ENCODE assay signal across 14 cellular contexts in the genomic region with DNA sequence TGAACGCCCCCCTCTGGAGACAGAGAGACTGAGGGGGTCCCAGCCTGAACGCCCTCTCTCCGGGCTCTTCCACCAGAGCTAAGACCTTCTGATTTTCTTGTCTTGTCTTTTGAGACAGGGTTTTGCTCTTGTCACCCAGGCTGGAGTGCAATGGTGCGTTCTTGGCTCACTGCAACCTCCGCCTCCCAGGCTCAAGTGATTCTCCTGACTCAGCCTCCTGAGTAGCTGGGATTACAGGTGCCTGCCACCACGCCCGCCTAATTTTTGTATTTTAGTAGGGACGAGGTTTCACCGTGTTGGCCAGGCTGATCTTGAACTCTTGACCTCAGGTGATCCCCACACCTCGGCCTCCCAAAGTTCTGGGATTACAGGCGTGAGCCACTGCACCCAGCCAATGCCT. TPM values are rescaled to one million over a fixed set of nuclear protein-coding genes. Genes with fewer than 3 reads are reported as not detected.
"Had no signal": no experiment of that assay in that cellular context is flagged by ENCODE, and none has a peak within 500 bp of the region (broad histone marks: within the 10 kb centered on the region; RNA-seq: fewer than 3 reads in every experiment).

No MANE protein-coding gene starts in this region.

RNA-seq across cellular contexts. Expression of gene TEX19, which starts 11.1 kb away (rescaled TPM):
- total RNA-seq: activated B cell treated with CpG ODN at 0.5 μM for 24 hours; activated CD4-positive, alpha-beta memory T cell treated with anti-CD3 and anti-CD28 coated beads for 36 hours; activated CD8-positive, alpha-beta memory T cell treated with anti-CD3 and anti-CD28 coated beads for 36 hours; activated CD8-positive, alpha-beta T cell treated with anti-CD3 and anti-CD28 coated beads for 36 hours; aorta; astrocyte; body of pancreas; breast epithelium; cardiac septum had no signal
- polyA plus RNA-seq: adrenal gland, aorta had no signal

RNA-seq across cellular contexts. Expression of gene SECTM1, which starts 14.4 kb away (rescaled TPM):
- total RNA-seq: activated B cell treated with CpG ODN at 0.5 μM for 24 hours had no signal

RNA-seq across cellular contexts. Expression of gene UTS2R, which starts 23.6 kb away (rescaled TPM):
- total RNA-seq: activated B cell treated with CpG ODN at 0.5 μM for 24 hours; activated CD4-positive, alpha-beta memory T cell treated with anti-CD3 and anti-CD28 coated beads for 36 hours; activated CD8-positive, alpha-beta memory T cell treated with anti-CD3 and anti-CD28 coated beads for 36 hours; activated CD8-positive, alpha-beta T cell treated with anti-CD3 and anti-CD28 coated beads for 36 hours; activated naive CD4-positive, alpha-beta T cell treated with anti-CD3 and anti-CD28 coated beads for 36 hours; activated naive CD8-positive, alpha-beta T cell treated with anti-CD3 and anti-CD28 coated beads for 36 hours; activated T-cell treated with anti-CD3 and anti-CD28 coated beads, Interleukin-2, amount 50 U/mL, for 4 hours; activated T-helper 1 cell treated with anti-CD3 and anti-CD28 coated beads, Interleukin-12 subunit alpha, Interleukin-12 subunit beta, Interleukin-2, Interleukin-4 antibody, amounts not matched to agents 30 ng/mL and 10 ng/mL and 1 ng/mL, durations not matched to agents 14 hours and 24 hours and 36 hours; adrenal gland; aorta; astrocyte; body of pancreas had no signal
- polyA plus RNA-seq: adrenal gland, aorta had no signal

RNA-seq across cellular contexts. Expression of gene CD7, which starts 30.6 kb away (rescaled TPM):
- total RNA-seq: body of pancreas had no signal
